14 cellular contexts compared by ENCODE assay signal in the genomic region with DNA sequence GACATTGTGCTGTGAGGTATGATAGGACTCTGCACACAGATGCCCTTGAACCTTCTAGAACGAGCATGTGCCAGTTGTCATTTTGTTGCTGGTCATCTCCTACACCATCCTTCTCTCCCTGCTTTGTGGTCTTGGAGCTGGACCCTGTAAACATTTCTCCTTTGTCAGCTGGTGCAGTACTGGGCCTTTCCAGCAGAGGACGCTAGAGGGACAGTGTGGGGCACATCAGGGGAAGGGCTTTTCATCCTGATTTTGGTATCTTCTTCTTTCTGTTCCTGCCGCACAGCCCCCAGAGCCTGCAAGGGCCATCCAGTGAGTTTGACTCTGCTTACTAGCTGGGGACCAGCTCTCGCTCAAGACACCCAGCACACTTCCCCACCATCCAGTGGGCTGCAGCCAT.
DNase-seq lines count a peak whose midpoint lies in the region; ATAC-seq and TF ChIP-seq lines count a peak whose summit lies in the region.
"Had no signal": no experiment of that assay in that cellular context is flagged by ENCODE, and none has a peak within 500 bp of the region (broad histone marks: within the 10 kb centered on the region; RNA-seq: fewer than 3 reads in every experiment).

No MANE protein-coding gene starts in this region.

- H3K9me2 ChIP-seq in SK-N-SH (no peaks in the 10 kb centered on the region), MM.1S (replicated peaks; ENCODE audit: insufficient read depth, low read length) (no peaks in the 10 kb centered on the region)

- 44% methylated on average over 4 of the region's 4 CpGs for WGBS in SK-N-SH (ENCODE audit: low lambda C conversion rate)

- H3K4me3 ChIP-seq in SK-N-SH (ENCODE audit: low read depth in 2 of 2, low read length in 1 of 2), result no peak overlapping the region
- no peak overlapping the region for H3K4me3 ChIP-seq in MM.1S (ENCODE audit: low read length)
- H3K4me3 ChIP-seq in uterus, result no peak overlapping the region
- H3K4me3 ChIP-seq: A549, cardiac muscle cell, prostate gland, testis had no signal

- no peak for TF ChIP-seq RAD21 in SK-N-SH (IDR thresholded peaks at IDR 0.05; ENCODE audit: low read length)

- POLR2A ChIA-PET in SK-N-SH (lab: Yijun Ruan, JAX), result no interaction called here

- H3F3A ChIP-seq in SK-N-SH (replicated peaks; ENCODE audit: insufficient read depth), result no peaks in the 10 kb centered on the region
- H3F3A ChIP-seq in MM.1S (ENCODE audit: insufficient read depth, low read length), result no peaks in the 10 kb centered on the region

- intact Hi-C loops in head of caudate nucleus (cut with DNase I), result no loop called here
- intact Hi-C loops in uterus (cut with DNase I; ENCODE audit: low total_unique reads), result no loop called here

- TF ChIP-seq CTCF in SK-N-SH (IDR thresholded peaks at IDR 0.05) (peak; percentile 27), MM.1S (IDR thresholded peaks at IDR 0.05; ENCODE audit: low read length) (peak; percentile 28; the same call in 1 of the 2 replicates), osteocyte (IDR thresholded peaks at IDR 0.05) (peak; percentile 21), uterus (IDR thresholded peaks at IDR 0.05) (no peak)

- peaks cover 42% of the 10 kb centered on the region for H3K9me3 Mint-ChIP-seq in osteocyte (ENCODE audit: unreplicated experiment)

- H3K27ac ChIP-seq in SK-N-SH (ENCODE audit: low read depth in 2 of 2, low read length in 1 of 2) (no peak overlapping the region), MM.1S (ENCODE audit: low read length) (no peak overlapping the region), caudate nucleus (ENCODE audit: low read depth, low read length) (peak overlapping the region; percentile 48), uterus (no peak overlapping the region)
- H3K27ac ChIP-seq: A549, cardiac muscle cell, prostate gland, testis had no signal

- no peaks in the 10 kb centered on the region for H3K4me1 Mint-ChIP-seq in osteocyte (ENCODE audit: unreplicated experiment)

- H3K4me2 ChIP-seq in SK-N-SH (no peak overlapping the region), MM.1S (ENCODE audit: low read depth, low read length) (no peak overlapping the region)
- H3K4me2 ChIP-seq: A549 had no signal

- H3K9me3 ChIP-seq in SK-N-SH (no peaks in the 10 kb centered on the region), MM.1S (replicated peaks; ENCODE audit: insufficient read depth, low read length) (no peaks in the 10 kb centered on the region), uterus (no peaks in the 10 kb centered on the region)
- H3K9me3 ChIP-seq: A549, prostate gland, testis had no signal

- H3K9ac ChIP-seq in SK-N-SH (no peak overlapping the region), MM.1S (ENCODE audit: low read length) (no peak overlapping the region)

- TF ChIP-seq POLR2A in uterus (IDR thresholded peaks at IDR 0.05), result no peak

- H3K4me3 Mint-ChIP-seq in osteocyte (ENCODE audit: unreplicated experiment), result no peak overlapping the region

- no peaks in the 10 kb centered on the region for H3K27me3 Mint-ChIP-seq in osteocyte (ENCODE audit: unreplicated experiment)

- no peak overlapping the region for H3K27ac Mint-ChIP-seq in osteocyte (ENCODE audit: unreplicated experiment)

- DNase-seq in SK-N-SH (no peak), MM.1S (no peak), caudate nucleus (lab: John Stamatoyannopoulos, UW) (no peak), osteocyte (ENCODE audit: extremely low spot score, unreplicated experiment) (no peak), amygdala (lab: John Stamatoyannopoulos, UW) (no peak), head of caudate nucleus (no peak), uterus (no peak)
- DNase-seq: activated CD8-positive, alpha-beta memory T cell treated with anti-CD3 and anti-CD28 coated beads, Interleukin-2, amount 50 U/mL, for 4 hours; NCI-H226; testis had no signal

- ATAC-seq in SK-N-SH treated with all-trans-retinoic acid at 6 μM for 48 hours, result no peak
- ATAC-seq: A549 had no signal

- CTCF ChIA-PET in SK-N-SH (lab: Yijun Ruan, JAX), result interaction anchor here (1.1 to 1.3 kb wide), 4 partner anchors 14 to 223 kb away, joined by 3 to 4 read pairs (median 3); no protein-coding TSS in a partner anchor

- no peak for TF ChIP-seq EP300 in SK-N-SH (IDR thresholded peaks at IDR 0.05; ENCODE audit: borderline replicate concordance in 1 of 2, low read depth in 1 of 2, low read length in 1 of 2)

- no peaks in the 10 kb centered on the region for H4K20me1 ChIP-seq in SK-N-SH (ENCODE audit: insufficient read depth)
- no peaks in the 10 kb centered on the region for H4K20me1 ChIP-seq in MM.1S (ENCODE audit: insufficient read depth, low read length)

- H3K36me3 ChIP-seq in SK-N-SH (replicated peaks in 1 of 2; ENCODE audit: control insufficient read depth in 1 of 2, insufficient read depth in 2 of 2, low read length in 1 of 2) (no peaks in the 10 kb centered on the region), MM.1S (replicated peaks; ENCODE audit: insufficient read depth, low read length) (no peaks in the 10 kb centered on the region), uterus (no peaks in the 10 kb centered on the region)
- H3K36me3 ChIP-seq: cardiac muscle cell, prostate gland had no signal

- H2AFZ ChIP-seq in SK-N-SH (ENCODE audit: low read depth) (no peak overlapping the region), MM.1S (ENCODE audit: low read length) (no peak overlapping the region)

- H3K79me2 ChIP-seq in SK-N-SH (ENCODE audit: insufficient read depth), result no peaks in the 10 kb centered on the region
- H3K79me2 ChIP-seq in MM.1S (ENCODE audit: low read length), result no peaks in the 10 kb centered on the region

- H3K27me3 ChIP-seq in SK-N-SH (ENCODE audit: insufficient read depth) (no peaks in the 10 kb centered on the region), MM.1S (replicated peaks; ENCODE audit: insufficient read depth, low read length) (no peaks in the 10 kb centered on the region), uterus (no peaks in the 10 kb centered on the region)
- H3K27me3 ChIP-seq: cardiac muscle cell, testis had no signal

- no peaks in the 10 kb centered on the region for H3K4me1 ChIP-seq in SK-N-SH (ENCODE audit: control insufficient read depth in 1 of 2, insufficient read depth in 2 of 2, low read depth in 1 of 2, low read length in 1 of 2)
- no peaks in the 10 kb centered on the region for H3K4me1 ChIP-seq in MM.1S (ENCODE audit: low read length)
- no peaks in the 10 kb centered on the region for H3K4me1 ChIP-seq in uterus
- H3K4me1 ChIP-seq: A549, prostate gland, testis had no signal

- no peaks in the 10 kb centered on the region for H3K36me3 Mint-ChIP-seq in osteocyte (ENCODE audit: unreplicated experiment)

TF ChIP-seq in SK-N-SH, 30 proteins besides CTCF, POLR2A, EP300 and RAD21:
- TF ChIP-seq POLR2AphosphoS5 (IDR thresholded peaks at IDR 0.05; ENCODE audit: low read depth, low read length), result no peak
- TF ChIP-seq FOSL2 (IDR thresholded peaks at IDR 0.05; ENCODE audit: borderline replicate concordance, low read depth), result no peak
- TF ChIP-seq RFX5 (IDR thresholded peaks at IDR 0.05; ENCODE audit: low read length), result no peak
- no peak for TF ChIP-seq TEAD4 (IDR thresholded peaks at IDR 0.05; ENCODE audit: borderline replicate concordance, insufficient read depth)
TF ChIP-seq in SK-N-SH: peak in this region for 0.

TF ChIP-seq in SK-N-SH treated with all-trans-retinoic acid at 6 μM for 48 hours, 23 proteins besides CTCF, POLR2A, EP300 and RAD21:
- TF ChIP-seq GLIS3 (CRISPR knock-in tag; IDR thresholded peaks at IDR 0.05) (no peak), ZFP3 (CRISPR knock-in tag; IDR thresholded peaks at IDR 0.05) (no peak)

Comparison
In these comparisons a context has a peak if more than half of its experiments do, and no peak if none do; other contexts are left out.
1. CTCF ChIP-seq: peak in SK-N-SH (single experiment), MM.1S (single experiment) and osteocyte (single experiment); none in uterus (0 of 4).